2 cellular contexts compared by ENCODE assay signal in the genomic region with DNA sequence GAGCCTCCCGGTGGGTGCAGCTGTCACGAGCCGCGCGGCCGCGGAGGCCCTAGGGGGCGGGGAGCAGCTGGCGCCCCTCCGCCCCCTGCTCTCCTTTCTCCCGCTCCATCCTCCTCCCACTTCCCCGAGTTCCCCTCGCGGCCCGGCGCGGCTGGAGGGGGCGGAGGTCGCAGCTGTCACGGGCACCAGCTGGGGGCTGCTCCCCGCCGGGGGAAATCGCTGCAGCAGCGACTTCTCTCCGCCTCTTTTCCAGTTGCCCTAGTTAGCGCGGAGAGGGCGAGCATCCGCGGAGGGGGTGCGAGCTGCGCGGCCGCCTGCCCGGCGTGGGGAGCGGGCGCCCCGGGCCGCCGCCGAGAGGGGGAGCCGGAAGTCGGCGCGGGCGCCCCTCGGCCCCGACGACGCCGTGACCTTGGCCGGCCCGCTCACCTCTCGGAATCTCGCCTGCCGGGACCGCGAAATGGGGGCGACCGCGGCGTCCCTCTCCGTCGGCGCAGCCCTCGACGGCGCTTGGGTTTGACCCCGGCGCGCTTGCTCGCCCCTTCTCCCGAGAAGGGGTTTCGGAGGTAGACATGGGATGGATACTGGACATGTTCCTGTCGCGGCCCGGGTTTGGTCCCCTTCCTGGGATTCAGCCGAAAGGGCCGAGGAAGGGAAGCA.
A peak's percentile ranks its signal among the peaks of the same experiment; 100 is the strongest.
TF ChIP-seq lines count a peak whose summit lies in the region.

No MANE protein-coding gene starts in this region.

TF ChIP-seq in IMR-90, 13 proteins besides CTCF, POLR2A, EP300 and RAD21:
- TF ChIP-seq RCOR1 (IDR thresholded peaks at IDR 0.05; ENCODE audit: insufficient replicate concordance, low read length) (no peak), FOS (IDR thresholded peaks at IDR 0.05; ENCODE audit: low read depth, low read length) (no peak), CEBPB (IDR thresholded peaks at IDR 0.05; ENCODE audit: low read depth, low read length) (no peak), RFX5 (IDR thresholded peaks at IDR 0.05; ENCODE audit: low read depth, low read length) (no peak), MAZ (IDR thresholded peaks at IDR 0.05; ENCODE audit: borderline replicate concordance, low read depth, low read length) (peak; percentile 43; the same call in 1 of the 2 replicates), BHLHE40 (IDR thresholded peaks at IDR 0.05; ENCODE audit: low read depth, low read length) (peak; percentile 26; the same call in 1 of the 2 replicates), CHD1 (IDR thresholded peaks at IDR 0.05; ENCODE audit: low read depth, low read length) (no peak)
TF ChIP-seq in IMR-90: peak in this region for 2.

TF ChIP-seq in GM12878, 131 proteins besides CTCF, POLR2A, EP300 and RAD21:
- no peak for TF ChIP-seq ZSCAN29 (IDR thresholded peaks at IDR 0.05)
- TF ChIP-seq BHLHE40 (IDR thresholded peaks at IDR 0.05; ENCODE audit: borderline replicate concordance in 1 of 2, low read depth in 2 of 2, low read length in 1 of 2) = peak; percentile 55 to 89; a peak in 3 of 4 replicates
- TF ChIP-seq ESRRA (IDR thresholded peaks at IDR 0.05; ENCODE audit: low read length) = no peak
- TF ChIP-seq IKZF1 (conservative IDR thresholded peaks at IDR 0.05) = peak; percentile 94
- TF ChIP-seq SIX5 (IDR thresholded peaks at IDR 0.05; ENCODE audit: low read depth, low read length, severe bottlenecking) = no peak
- peak; percentile 19; the same call in 1 of the 2 replicates for TF ChIP-seq EED (IDR thresholded peaks at IDR 0.05; ENCODE audit: low read depth)
- TF ChIP-seq, protein P1, sequence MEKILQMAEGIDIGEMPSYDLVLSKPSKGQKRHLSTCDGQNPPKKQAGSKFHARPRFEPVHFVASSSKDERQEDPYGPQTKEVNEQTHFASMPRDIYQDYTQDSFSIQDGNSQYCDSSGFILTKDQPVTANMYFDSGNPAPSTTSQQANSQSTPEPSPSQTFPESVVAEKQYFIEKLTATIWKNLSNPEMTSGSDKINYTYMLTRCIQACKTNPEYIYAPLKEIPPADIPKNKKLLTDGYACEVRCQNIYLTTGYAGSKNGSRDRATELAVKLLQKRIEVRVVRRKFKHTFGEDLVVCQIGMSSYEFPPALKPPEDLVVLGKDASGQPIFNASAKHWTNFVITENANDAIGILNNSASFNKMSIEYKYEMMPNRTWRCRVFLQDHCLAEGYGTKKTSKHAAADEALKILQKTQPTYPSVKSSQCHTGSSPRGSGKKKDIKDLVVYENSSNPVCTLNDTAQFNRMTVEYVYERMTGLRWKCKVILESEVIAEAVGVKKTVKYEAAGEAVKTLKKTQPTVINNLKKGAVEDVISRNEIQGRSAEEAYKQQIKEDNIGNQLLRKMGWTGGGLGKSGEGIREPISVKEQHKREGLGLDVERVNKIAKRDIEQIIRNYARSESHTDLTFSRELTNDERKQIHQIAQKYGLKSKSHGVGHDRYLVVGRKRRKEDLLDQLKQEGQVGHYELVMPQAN (conservative IDR thresholded peaks at IDR 0.05) = peak; percentile 80
- no peak for TF ChIP-seq CBFB (IDR thresholded peaks at IDR 0.05; ENCODE audit: low read depth)
- 0 out of 2 replicates have a peak, but pooled peaks have one; percentile 22 for TF ChIP-seq NFXL1 (IDR thresholded peaks at IDR 0.05; ENCODE audit: borderline replicate concordance)
- peak; percentile 14; the same call in 1 of the 2 replicates for TF ChIP-seq NR2C1 (IDR thresholded peaks at IDR 0.05)
- TF ChIP-seq BACH1 (IDR thresholded peaks at IDR 0.05; ENCODE audit: borderline replicate concordance) = peak; percentile 70
- peak; percentile 84 for TF ChIP-seq LARP7 (IDR thresholded peaks at IDR 0.05)
- TF ChIP-seq POLR2AphosphoS5 (IDR thresholded peaks at IDR 0.05; ENCODE audit: low read length) = 0 out of 2 replicates have a peak, but pooled peaks have one; percentile 6
- peak; percentile 45; the same call in 1 of the 2 replicates for TF ChIP-seq TCF12 (IDR thresholded peaks at IDR 0.05; ENCODE audit: low read depth, low read length)
- TF ChIP-seq NR2F1 (conservative IDR thresholded peaks at IDR 0.05) = peak; percentile 88
- peak; percentile 78 for TF ChIP-seq DPF2 (IDR thresholded peaks at IDR 0.05)
- TF ChIP-seq TCF3 (IDR thresholded peaks at IDR 0.05; ENCODE audit: borderline replicate concordance, insufficient read depth, low read depth, low read length) = peak; percentile 70
- TF ChIP-seq MXI1 (IDR thresholded peaks at IDR 0.05; ENCODE audit: low read depth, low read length) = 0 out of 2 replicates have a peak, but pooled peaks have one; percentile 19
- TF ChIP-seq GATAD2B (conservative IDR thresholded peaks at IDR 0.05; ENCODE audit: low read depth) = peak; percentile 90
- TF ChIP-seq KLF5 (IDR thresholded peaks at IDR 0.05; ENCODE audit: partially characterized antibody) = peak; percentile 32
- 0 out of 2 replicates have a peak, but pooled peaks have one; percentile 42 for TF ChIP-seq ZNF217 (IDR thresholded peaks at IDR 0.05)
- TF ChIP-seq CBX5 (IDR thresholded peaks at IDR 0.05; ENCODE audit: low read depth) = no peak
- TF ChIP-seq YY1 (IDR thresholded peaks at IDR 0.05; ENCODE audit: low read depth, low read length) = 0 out of 2 replicates have a peak, but pooled peaks have one; percentile 4
- TF ChIP-seq SIN3A (IDR thresholded peaks at IDR 0.05; ENCODE audit: low read depth, low read length) = 0 out of 2 replicates have a peak, but pooled peaks have one; percentile 50
